Comparison of ENCODE assay signal across 8 cellular contexts in the genomic region with DNA sequence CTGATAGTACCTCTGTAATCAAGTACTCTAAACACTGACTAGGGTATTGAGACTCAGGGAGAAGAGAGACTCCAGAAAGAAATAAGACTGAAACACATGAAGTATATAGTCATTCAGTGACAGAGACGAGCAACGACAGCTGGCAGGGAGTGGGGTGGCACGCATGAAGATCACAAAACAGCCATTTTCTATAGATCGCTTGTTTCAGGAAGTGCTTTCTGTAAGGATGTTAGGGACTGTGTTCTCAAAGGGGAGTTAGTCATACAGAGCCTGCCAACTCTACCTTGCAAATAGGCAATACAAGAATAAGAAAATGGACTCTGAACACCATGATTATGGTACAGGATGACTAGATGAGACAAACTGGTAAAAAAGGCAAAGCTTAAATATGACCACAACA.
DNase-seq lines count a peak whose midpoint lies in the region; ATAC-seq and TF ChIP-seq lines count a peak whose summit lies in the region.

No MANE protein-coding gene starts in this region.

- CTCF ChIA-PET in MCF 10A (lab: Yijun Ruan, JAX) = interaction anchor here (0.6 to 1.3 kb wide), 4 partner anchors 10 to 651 kb away, joined by 3 to 4 read pairs (median 4); no protein-coding TSS in a partner anchor

- ATAC-seq in GM19023 (IDR thresholded peaks at IDR 0.05; ENCODE audit: unreplicated experiment) (peak; percentile 99), HG02938 (IDR thresholded peaks at IDR 0.05; ENCODE audit: unreplicated experiment) (peak; percentile 96)

- TF ChIP-seq CTCF in CD14-positive monocyte (IDR thresholded peaks at IDR 0.05) = no peak
- TF ChIP-seq CTCF in MCF 10A (IDR thresholded peaks at IDR 0.05; ENCODE audit: unreplicated experiment) = no peak

- intact Hi-C loops in CD14-positive monocyte (cut with micrococcal nuclease) = no loop called here
- intact Hi-C loops in MCF 10A (cut with micrococcal nuclease) = no loop called here

- H3K4me3 Mint-ChIP-seq in CD14-positive monocyte (no peak overlapping the region), MCF 10A (ENCODE audit: unreplicated experiment) (no peak overlapping the region)

- BruUV-seq in MCF 10A (replicated peaks; lab: Mats Ljungman, UMichigan) = no TSS peak

- H3K36me3 Mint-ChIP-seq in CD14-positive monocyte = peaks cover 7 to 27% of the 10 kb centered on the region in 2 donors
- peaks cover 5% of the 10 kb centered on the region for H3K36me3 Mint-ChIP-seq in MCF 10A (ENCODE audit: insufficient read depth, unreplicated experiment)

- H3K9me3 Mint-ChIP-seq in CD14-positive monocyte (no peaks in the 10 kb centered on the region), MCF 10A (ENCODE audit: unreplicated experiment) (no peaks in the 10 kb centered on the region)

- no peak overlapping the region for H3K27ac Mint-ChIP-seq in CD14-positive monocyte
- H3K27ac Mint-ChIP-seq in MCF 10A (ENCODE audit: low read depth, unreplicated experiment) = no peak overlapping the region

- no peaks in the 10 kb centered on the region for H3K4me1 Mint-ChIP-seq in CD14-positive monocyte
- no peaks in the 10 kb centered on the region for H3K4me1 Mint-ChIP-seq in MCF 10A (ENCODE audit: insufficient read depth, unreplicated experiment)

- no peaks in the 10 kb centered on the region for H3K27me3 Mint-ChIP-seq in CD14-positive monocyte (ENCODE audit: low read depth in 3 of 3)
- no peaks in the 10 kb centered on the region for H3K27me3 Mint-ChIP-seq in MCF 10A (ENCODE audit: insufficient read depth, unreplicated experiment)

- DNase-seq in activated CD4-positive, alpha-beta T cell treated with anti-CD3 and anti-CD28 coated beads for 48 hours = peak; percentile 71
- DNase-seq in stimulated activated CD4-positive, alpha-beta T cell treated with anti-CD3 and anti-CD28 coated beads, Interleukin-1b, Interleukin-23, amount 100 ng/mL, for 48 hours = peak; percentile 73
- DNase-seq in CD14-positive monocyte (ENCODE audit: low spot score) (no peak), MCF 10A (ENCODE audit: unreplicated experiment) (no peak), C1 segment of cervical spinal cord (lab: John Stamatoyannopoulos, UW) (no peak), glomerular visceral epithelial cell (ENCODE audit: extremely low spot score) (no peak)

- POLR2A ChIA-PET in MCF 10A (lab: Yijun Ruan, JAX) = interaction anchor here (0.6 to 1.9 kb wide), 2 partner anchors 106 to 120 kb away, joined by 3 to 5 read pairs; no protein-coding TSS in a partner anchor

Comparison
In these comparisons a context has a peak if more than half of its experiments do, and no peak if none do; other contexts are left out.
1. DNase-seq: peak in activated CD4-positive, alpha-beta T cell treated with anti-CD3 and anti-CD28 coated beads for 48 hours (single experiment) and stimulated activated CD4-positive, alpha-beta T cell treated with anti-CD3 and anti-CD28 coated beads, Interleukin-1b, Interleukin-23, amount 100 ng/mL, for 48 hours (single experiment); none in CD14-positive monocyte (single experiment), MCF 10A (single experiment), C1 segment of cervical spinal cord (0 of 14) and glomerular visceral epithelial cell (single experiment).